Comparison of ENCODE assay signal across 1 cellular context in genomic region chr22:19567383-19568009, GRCh38.
A peak's percentile ranks its signal among the peaks of the same experiment; 100 is the strongest.
TF ChIP-seq lines count a peak whose summit lies in the region.

No MANE protein-coding gene starts in this region.

TF ChIP-seq in K562, 482 proteins besides CTCF, POLR2A, EP300 and RAD21 (continued from another document):
- TF ChIP-seq E2F8 (IDR thresholded peaks at IDR 0.05; ENCODE audit: low read depth, partially characterized antibody), result no peak
- TF ChIP-seq ZMIZ1 (IDR thresholded peaks at IDR 0.05; ENCODE audit: low read depth in 2 of 2, low read length in 2 of 2), result no peak
- TF ChIP-seq NR2C1 (IDR thresholded peaks at IDR 0.05), result no peak
- TF ChIP-seq NR2C1 (tag; IDR thresholded peaks at IDR 0.05), result no peak
- TF ChIP-seq HMG20B (CRISPR knock-in tag; IDR thresholded peaks at IDR 0.05), result no peak
- no peak for TF ChIP-seq HNRNPH1 (optimal IDR thresholded peaks at IDR 0.05; ENCODE audit: low read depth, low read length)
- no peak for TF ChIP-seq NCOA4 (IDR thresholded peaks at IDR 0.05; ENCODE audit: partially characterized antibody)
- no peak for TF ChIP-seq USF2 (CRISPR knock-in tag; IDR thresholded peaks at IDR 0.05)
- TF ChIP-seq ZNF165 (CRISPR knock-in tag; IDR thresholded peaks at IDR 0.05; ENCODE audit: borderline replicate concordance), result 0 out of 2 replicates have a peak, but pooled peaks have one; percentile 53
- TF ChIP-seq PHB (CRISPR knock-in tag; IDR thresholded peaks at IDR 0.05), result no peak
- TF ChIP-seq HMGXB4 (CRISPR knock-in tag; IDR thresholded peaks at IDR 0.05), result no peak
- no peak for TF ChIP-seq TRIM28 (IDR thresholded peaks at IDR 0.05)
- TF ChIP-seq HDAC6 (IDR thresholded peaks at IDR 0.05; ENCODE audit: low read depth, low read length), result no peak
- no peak for TF ChIP-seq SMARCA4 (IDR thresholded peaks at IDR 0.05)
- no peak for TF ChIP-seq EWSR1 (IDR thresholded peaks at IDR 0.05; ENCODE audit: borderline replicate concordance, low read depth, partially characterized antibody)
- no peak for TF ChIP-seq FOXP4 (CRISPR knock-in tag; IDR thresholded peaks at IDR 0.05; ENCODE audit: borderline replicate concordance)
- TF ChIP-seq MTF1 (CRISPR knock-in tag; IDR thresholded peaks at IDR 0.05; ENCODE audit: borderline replicate concordance), result no peak
- no peak for TF ChIP-seq NFIC (IDR thresholded peaks at IDR 0.05)
- no peak for TF ChIP-seq EP400 (IDR thresholded peaks at IDR 0.05)
- TF ChIP-seq ZNF695 (CRISPR knock-in tag; IDR thresholded peaks at IDR 0.05), result no peak
- no peak for TF ChIP-seq CHD2 (IDR thresholded peaks at IDR 0.05; ENCODE audit: low read depth, low read length)
